ENCODE assay signal across 23 cellular contexts in genomic region chr9:911003-911402, GRCh38.
A peak's percentile ranks its signal among the peaks of the same experiment; 100 is the strongest.
DNase-seq lines count a peak whose midpoint lies in the region; ATAC-seq and TF ChIP-seq lines count a peak whose summit lies in the region.
"Had no signal": no experiment of that assay in that cellular context is flagged by ENCODE, and none has a peak within 500 bp of the region (broad histone marks: within the 10 kb centered on the region; RNA-seq: fewer than 3 reads in every experiment).

No MANE protein-coding gene starts in this region.

- H3K9me2 ChIP-seq in PC-3 (replicated peaks; ENCODE audit: low read length), result no peaks in the 10 kb centered on the region

- H3F3A ChIP-seq in PC-3 (ENCODE audit: low read length, unreplicated experiment), result no peaks in the 10 kb centered on the region

- H3T11ph ChIP-seq in H9 (ENCODE audit: low read length), result no peak overlapping the region

- intact Hi-C loops in PC-3 (cut with micrococcal nuclease), result no loop called here
- intact Hi-C loops in cardiac septum (cut with DNase I), result no loop called here

- no peaks in the 10 kb centered on the region for H3K79me2 ChIP-seq in H9 (ENCODE audit: insufficient read depth, low read length)
- no peaks in the 10 kb centered on the region for H3K79me2 ChIP-seq in PC-3 (ENCODE audit: low read length)

- no peak overlapping the region for H2BK12ac ChIP-seq in H9 (ENCODE audit: insufficient read length, low read depth, low read length)

- H4K5ac ChIP-seq in H9 (ENCODE audit: insufficient read length, low read depth, low read length), result no peak overlapping the region

- no peak overlapping the region for H2BK120ac ChIP-seq in H9 (ENCODE audit: low read depth, low read length, poor library complexity, severe bottlenecking)

- H3K56ac ChIP-seq in H9 (ENCODE audit: insufficient read length, low read depth, low read length), result no peak overlapping the region

- no peak overlapping the region for H3K18ac ChIP-seq in H9 (ENCODE audit: insufficient read length, low read depth, low read length)

- H3K14ac ChIP-seq in H9 (ENCODE audit: insufficient read depth, low read length), result no peak overlapping the region

- H3K4me1 ChIP-seq in H9 (ENCODE audit: insufficient read depth, low read length) (no peaks in the 10 kb centered on the region; the same call in 1 of the 2 replicates), PC-3 (ENCODE audit: insufficient read depth, low read length) (no peaks in the 10 kb centered on the region)

- no peak overlapping the region for H2BK20ac ChIP-seq in H9 (ENCODE audit: low read depth, low read length, poor library complexity, severe bottlenecking)

- H3K4me2 ChIP-seq in H9 (ENCODE audit: insufficient read depth, insufficient read length, low read length) (no peak overlapping the region), PC-3 (ENCODE audit: low read length) (no peak overlapping the region)

- no peaks in the 10 kb centered on the region for H3K9me3 Mint-ChIP-seq in H9
- H3K9me3 Mint-ChIP-seq: activated naive CD4-positive, alpha-beta T cell treated with anti-CD3 and anti-CD28 coated beads for 36 hours; stimulated activated naive CD8-positive, alpha-beta T cell treated with anti-CD3 and anti-CD28 coated beads, Interleukin-15, Interleukin-2, amounts not matched to agents 100 ng/mL and 50 ng/mL, for 24 hours had no signal

- BruUV-seq in PC-3 (replicated peaks; lab: Mats Ljungman, UMichigan), result no TSS peak

- H3K4me1 Mint-ChIP-seq in H9, result peaks cover 30 to 37% of the 10 kb centered on the region in 2 experiments

- H4K20me1 ChIP-seq in H9 (ENCODE audit: control insufficient read depth, insufficient read depth, insufficient read length) (no peaks in the 10 kb centered on the region), PC-3 (ENCODE audit: low read length) (no peaks in the 10 kb centered on the region)

- peak; percentile 35; the same call in 1 of the 2 replicates for ATAC-seq in PC-3

- H3K4me3 ChIP-seq in PC-3 (ENCODE audit: low read length), result no peak overlapping the region
- H3K4me3 ChIP-seq: coronary artery, lung had no signal

- H3K27ac ChIP-seq in H9 (ENCODE audit: insufficient read length, low read depth, low read length), result no peak overlapping the region
- no peak overlapping the region for H3K27ac ChIP-seq in PC-3 (ENCODE audit: low read length)
- H3K27ac ChIP-seq: coronary artery, epithelial cell of prostate had no signal

- H2AFZ ChIP-seq in H9 (ENCODE audit: low read length) (no peak overlapping the region), PC-3 (ENCODE audit: low read length) (no peak overlapping the region)

- peak; percentile 26 for DNase-seq in DMS153 (lab: John Stamatoyannopoulos, UW)
- no peak for DNase-seq in DMS153 treated with DMSO at 0.1 percent for 48 hours (lab: John Stamatoyannopoulos, UW; ENCODE audit: unreplicated experiment)
- peak; percentile 76 for DNase-seq in H9
- DNase-seq in PC-3, result no peak
- DNase-seq in iPS-NIHi7 (ENCODE audit: extremely low spot score), result peak; percentile 53
- no peak for DNase-seq in activated CD4-positive, CD25-positive, alpha-beta regulatory T cell treated with anti-CD3 and anti-CD28 coated beads, Interleukin-2, amount 50 U/mL, for 72 hours
- DNase-seq in OCI-M1 (lab: John Stamatoyannopoulos, UW), result no peak
- no peak for DNase-seq in cardiac septum (ENCODE audit: low spot score)
- DNase-seq: 8988T; activated CD4-positive, alpha-beta T cell treated with anti-CD3 and anti-CD28 coated beads, Interleukin-2, amount 50 U/mL, for 1 hour; activated naive CD4-positive, alpha-beta T cell treated with anti-CD3 and anti-CD28 coated beads for 36 hours; activated T-cell treated with anti-CD3 and anti-CD28 coated beads for 4 hours; C1 segment of cervical spinal cord; DND-41; Kasumi-1; NCI-H1694; SHP77; stimulated activated CD4-positive, alpha-beta T cell treated with anti-CD3 and anti-CD28 coated beads, Interleukin-15, amount 100 ng/mL, for 24 hours; T1000 had no signal

- H3K4ac ChIP-seq in H9 (ENCODE audit: low read depth, low read length), result no peak overlapping the region

- peaks cover 11% of the 10 kb centered on the region for H3K27me3 Mint-ChIP-seq in H9 (ENCODE audit: low read depth)

- no peaks in the 10 kb centered on the region for H3K36me3 ChIP-seq in PC-3 (ENCODE audit: low read depth, low read length)

- H3K9me3 ChIP-seq in H9 (ENCODE audit: control insufficient read depth, low read depth, low read length) (no peaks in the 10 kb centered on the region), PC-3 (ENCODE audit: low read length) (no peaks in the 10 kb centered on the region)

- no peaks in the 10 kb centered on the region for H3K27me3 ChIP-seq in H9 (ENCODE audit: insufficient read depth, low read length)
- H3K27me3 ChIP-seq in PC-3 (ENCODE audit: low read length), result peaks cover 36% of the 10 kb centered on the region

- H3K9ac ChIP-seq in H9 (ENCODE audit: extremely low read depth, insufficient read length, low read length) (no peak overlapping the region), PC-3 (ENCODE audit: low read length) (no peak overlapping the region)

- no CpG with 5 or more reads among the region's 4 CpGs for WGBS in H9 (ENCODE audit: extremely low coverage, insufficient read length, low lambda C conversion rate)

- POLR2A ChIA-PET in PC-3 (lab: Charles Lee; ENCODE audit: unreplicated experiment), result no interaction called here

- no peak overlapping the region for H2AK5ac ChIP-seq in H9 (ENCODE audit: insufficient read length, low read length)

- no peak overlapping the region for H2BK5ac ChIP-seq in H9 (ENCODE audit: insufficient read length, low read length)

- no peak overlapping the region for H3K4me3 Mint-ChIP-seq in H9
- H3K4me3 Mint-ChIP-seq: activated naive CD4-positive, alpha-beta T cell treated with anti-CD3 and anti-CD28 coated beads for 36 hours; stimulated activated naive CD8-positive, alpha-beta T cell treated with anti-CD3 and anti-CD28 coated beads, Interleukin-15, Interleukin-2, amounts not matched to agents 100 ng/mL and 50 ng/mL, for 24 hours had no signal

- H2BK15ac ChIP-seq in H9 (ENCODE audit: low read depth, low read length), result no peak overlapping the region

- no peaks in the 10 kb centered on the region for H3K79me1 ChIP-seq in H9 (ENCODE audit: insufficient read depth, low read depth, low read length, poor library complexity, severe bottlenecking)

- no peak overlapping the region for H4K8ac ChIP-seq in H9 (replicated peaks; ENCODE audit: insufficient read length, low read depth, low read length)

- no peak overlapping the region for H3K23ac ChIP-seq in H9 (ENCODE audit: insufficient read length, low read depth, low read length)

- no peaks in the 10 kb centered on the region for H3K23me2 ChIP-seq in H9 (ENCODE audit: insufficient read length, low read depth, low read length, poor library complexity, severe bottlenecking)

- H3K27ac Mint-ChIP-seq in H9, result no peak overlapping the region
- H3K27ac Mint-ChIP-seq: activated naive CD4-positive, alpha-beta T cell treated with anti-CD3 and anti-CD28 coated beads for 36 hours; stimulated activated naive CD8-positive, alpha-beta T cell treated with anti-CD3 and anti-CD28 coated beads, Interleukin-15, Interleukin-2, amounts not matched to agents 100 ng/mL and 50 ng/mL, for 24 hours had no signal

- CTCF ChIA-PET in PC-3 (lab: Charles Lee), result interaction anchor here (0.9 kb wide), 1 partner anchor 426 kb away, joined by 3 read pairs; no protein-coding TSS in a partner anchor

- TF ChIP-seq CTCF in H9 (conservative IDR thresholded peaks at IDR 0.05), result peak; percentile 51; the same call in 2 of the 3 replicates
- TF ChIP-seq CTCF in PC-3 (conservative IDR thresholded peaks at IDR 0.05; ENCODE audit: low read depth, low read length), result peak; percentile 29; the same call in 1 of the 2 replicates

- H4K91ac ChIP-seq in H9 (ENCODE audit: insufficient read length, low read depth, low read length), result no peak overlapping the region

- no peaks in the 10 kb centered on the region for H3K36me3 Mint-ChIP-seq in H9 (ENCODE audit: insufficient read depth in 1 of 3, low read depth in 3 of 3)

Comparison
In these comparisons a context has a peak if more than half of its experiments do, and no peak if none do; other contexts are left out.
1. DNase-seq: peak in DMS153 (single experiment), H9 (single experiment) and iPS-NIHi7 (single experiment); none in DMS153 treated with DMSO at 0.1 percent for 48 hours (single experiment), PC-3 (single experiment), activated CD4-positive, CD25-positive, alpha-beta regulatory T cell treated with anti-CD3 and anti-CD28 coated beads, Interleukin-2, amount 50 U/mL, for 72 hours (single experiment), OCI-M1 (single experiment) and cardiac septum (single experiment).